Comparison of ENCODE assay signal across 26 cellular contexts in the genomic region with DNA sequence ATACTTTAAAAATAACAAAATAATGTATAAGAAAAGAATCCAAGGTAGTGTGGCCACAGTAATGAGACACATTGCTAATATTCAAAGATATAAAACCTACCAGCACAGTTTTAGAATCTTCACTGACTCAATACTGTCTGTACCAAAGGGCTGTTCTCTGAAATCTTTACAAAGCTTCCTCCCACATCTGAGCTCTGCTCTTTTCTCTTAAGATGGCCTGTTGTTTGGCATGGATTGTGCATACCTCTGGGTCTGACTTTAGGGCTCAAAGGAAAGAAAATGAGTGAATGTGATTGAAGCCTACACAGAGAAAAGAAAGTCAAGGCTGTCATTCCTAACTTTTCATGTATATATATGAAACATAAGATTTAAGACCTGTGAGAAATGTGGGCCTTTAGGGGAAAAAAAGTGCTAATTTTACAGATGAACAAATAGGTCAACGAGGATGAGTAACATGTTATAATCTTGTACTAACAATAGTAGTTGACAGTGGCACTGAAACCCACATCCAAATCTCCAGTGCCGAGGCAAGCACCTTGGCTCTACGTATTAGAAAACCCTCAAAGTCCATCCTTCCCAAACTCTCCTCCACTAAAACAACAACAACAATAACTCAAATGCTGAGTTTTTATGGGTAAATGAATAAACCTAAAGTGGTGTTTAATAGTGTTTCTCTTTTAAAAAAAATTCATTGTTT.
"Had no signal": no experiment of that assay in that cellular context is flagged by ENCODE, and none has a peak within 500 bp of the region (broad histone marks: within the 10 kb centered on the region; RNA-seq: fewer than 3 reads in every experiment).

No MANE protein-coding gene starts in this region.

- ATAC-seq: activated CD4-positive, alpha-beta T cell treated with anti-CD3 and anti-CD28 coated beads for 36 hours; activated CD8-positive, alpha-beta memory T cell treated with anti-CD3 and anti-CD28 coated beads, Interleukin-2, amount 10 ng/mL, durations not matched to agents 7 days and 5 days; activated CD8-positive, alpha-beta T cell treated with anti-CD3 and anti-CD28 coated beads, Interleukin-2, amount 10 ng/mL, durations not matched to agents 7 days and 5 days; activated T-cell treated with anti-CD3 and anti-CD28 coated beads, Interleukin-2, amount 50 U/mL, for 72 hours; gastrocnemius medialis; natural killer cell; upper lobe of right lung had no signal

- H3K27ac ChIP-seq: adrenal gland, esophagus muscularis mucosa, sigmoid colon, suprapubic skin, tibial artery, upper lobe of right lung had no signal

- H3K27me3 ChIP-seq: adrenal gland, esophagus muscularis mucosa, gastrocnemius medialis, sigmoid colon, suprapubic skin, tibial artery, upper lobe of right lung had no signal

- H3K4me3 ChIP-seq: adrenal gland, esophagus muscularis mucosa, gastrocnemius medialis, sigmoid colon, suprapubic skin, tibial artery, upper lobe of right lung had no signal

- H3K4me1 ChIP-seq: adrenal gland had no signal

- H3K36me3 ChIP-seq: adrenal gland, esophagus muscularis mucosa, gastrocnemius medialis, sigmoid colon, suprapubic skin, tibial artery, upper lobe of right lung had no signal

- DNase-seq: activated B cell treated with CpG ODN at 0.5 μM for 24 hours; activated CD4-positive, alpha-beta T cell treated with anti-CD3 and anti-CD28 coated beads for 36 hours; activated CD8-positive, alpha-beta memory T cell treated with anti-CD3 and anti-CD28 coated beads, Interleukin-2, amount 10 ng/mL, durations not matched to agents 7 days and 5 days; activated CD8-positive, alpha-beta T cell treated with anti-CD3 and anti-CD28 coated beads, Interleukin-2, amount 10 ng/mL, durations not matched to agents 7 days and 5 days; activated naive CD4-positive, alpha-beta T cell; activated T-cell treated with anti-CD3 and anti-CD28 coated beads for 4 hours; activated T-cell treated with anti-CD3 and anti-CD28 coated beads, Interleukin-2, amount 50 U/mL, for 72 hours; adrenal gland; aorta; central memory CD4-positive, alpha-beta T cell; dermis blood vessel endothelial cell; effector CD4-positive, alpha-beta T cell; gastrocnemius medialis; hippocampal formation; left cardiac atrium; natural killer cell; posterior cingulate gyrus; sigmoid colon; stimulated activated CD4-positive, alpha-beta T cell treated with anti-CD3 and anti-CD28 coated beads, Interleukin-15, amount 100 ng/mL, for 24 hours; stimulated activated CD4-positive, alpha-beta T cell treated with anti-CD3 and anti-CD28 coated beads, Interleukin-2, amount 100 ng/mL, for 24 hours; stimulated activated naive CD4-positive, alpha-beta T cell; T-helper 1 cell; tibial artery; upper lobe of right lung had no signal

- H3K9me3 ChIP-seq: adrenal gland, esophagus muscularis mucosa, gastrocnemius medialis, sigmoid colon, suprapubic skin, tibial artery, upper lobe of right lung had no signal
